ENCODE assay signal across 16 cellular contexts in genomic region chr16:725463-726187, GRCh38. TPM values are rescaled to one million over a fixed set of nuclear protein-coding genes. Genes with fewer than 3 reads are reported as not detected.
DNase-seq lines count a peak whose midpoint lies in the region; ATAC-seq, FAIRE-seq and TF ChIP-seq lines count a peak whose summit lies in the region.
"Had no signal": no experiment of that assay in that cellular context is flagged by ENCODE, and none has a peak within 500 bp of the region (broad histone marks: within the 10 kb centered on the region; RNA-seq: fewer than 3 reads in every experiment).

No MANE protein-coding gene starts in this region.

- H3K4me3 ChIP-seq in CD8-positive, alpha-beta memory T cell (ENCODE audit: low read length) = no peak overlapping the region
- H3K4me3 ChIP-seq in neural progenitor cell (no peak overlapping the region), heart right ventricle (no peak overlapping the region)

- 78% methylated on average over 23 of the region's 23 CpGs for WGBS in heart right ventricle, 2 donors

- H4K20me1 ChIP-seq in neural progenitor cell (ENCODE audit: low read depth) = peaks cover 37% of the 10 kb centered on the region

- H3K4me2 ChIP-seq in neural progenitor cell = no peak overlapping the region

- FAIRE-seq in HTR-8/SVneo (lab: Jason Lieb, UNC) = peak; percentile 63

- H3K4me1 Mint-ChIP-seq in CD8-positive, alpha-beta memory T cell = peaks cover 0 to 28% (median 3%) of the 10 kb centered on the region in 3 donors
- H3K4me1 Mint-ChIP-seq in T-helper 17 cell (no peaks in the 10 kb centered on the region), neural progenitor cell (no peaks in the 10 kb centered on the region)

- CTCF ChIA-PET in CD8-positive, alpha-beta memory T cell (lab: Charles Lee) = interaction anchor here (0.8 to 22.8 kb wide), 3 partner anchors 11 to 15 kb away, joined by 8 to 332 read pairs (median 59); partner anchors contain the start of genes CIAO3, HAGHL and METRN

- H2AFZ ChIP-seq in neural progenitor cell (replicated peaks) = no peak overlapping the region

- H3F3A ChIP-seq in neural progenitor cell (ENCODE audit: low read depth) = peaks cover 41% of the 10 kb centered on the region

- no peaks in the 10 kb centered on the region for H3K9me3 ChIP-seq in CD8-positive, alpha-beta memory T cell (ENCODE audit: low read length)
- H3K9me3 ChIP-seq in T-helper 17 cell (ENCODE audit: control insufficient read depth, low read length, poor library complexity, severe bottlenecking) = no peaks in the 10 kb centered on the region
- H3K9me3 ChIP-seq in neural progenitor cell (ENCODE audit: low read depth) = no peaks in the 10 kb centered on the region
- H3K9me3 ChIP-seq in heart right ventricle = no peaks in the 10 kb centered on the region
- H3K9me3 ChIP-seq: left ventricle myocardium inferior had no signal

- intact Hi-C loops in heart right ventricle (cut with DNase I) = no loop called here

- no peak for TF ChIP-seq CTCF in neural progenitor cell (IDR thresholded peaks at IDR 0.05)
- no peak for TF ChIP-seq CTCF in heart right ventricle (IDR thresholded peaks at IDR 0.05)

- POLR2A ChIA-PET in CD8-positive, alpha-beta memory T cell (lab: Charles Lee) = interaction anchor here (0.6 to 5.4 kb wide), 7 partner anchors 10 to 62 kb away, joined by 3 to 53 read pairs (median 3); partner anchors contain the start of genes CIAO3, JMJD8, METRN and RPUSD1

- DNase-seq in CD8-positive, alpha-beta memory T cell = no peak
- no peak for DNase-seq in HTR-8/SVneo (ENCODE audit: insufficient read length, low spot score)
- no peak for DNase-seq in T-helper 17 cell
- DNase-seq in neural progenitor cell (ENCODE audit: low spot score) = no peak
- no peak for DNase-seq in central memory CD4-positive, alpha-beta T cell
- no peak for DNase-seq in heart right ventricle
- DNase-seq: activated CD4-positive, CD25-positive, alpha-beta regulatory T cell; activated CD8-positive, alpha-beta memory T cell treated with anti-CD3 and anti-CD28 coated beads, Interleukin-2, amount 50 U/mL, for 4 hours; erythroblast; GOT3; left ventricle myocardium inferior; NCI-H2107; stimulated activated CD4-positive, alpha-beta T cell treated with anti-CD3 and anti-CD28 coated beads, Interleukin-4, amount 100 ng/mL, for 24 hours; stimulated activated naive CD4-positive, alpha-beta T cell had no signal

- no peaks in the 10 kb centered on the region for H3K79me2 ChIP-seq in neural progenitor cell (ENCODE audit: low read depth)

- peak overlapping the region; percentile 12 to 86 (median 57) for H3K27ac Mint-ChIP-seq in CD8-positive, alpha-beta memory T cell
- no peak overlapping the region for H3K27ac Mint-ChIP-seq in T-helper 17 cell
- no peak overlapping the region for H3K27ac Mint-ChIP-seq in neural progenitor cell

- no peak overlapping the region for H3K9ac ChIP-seq in neural progenitor cell

- peaks cover 18% of the 10 kb centered on the region for H3K4me1 ChIP-seq in CD8-positive, alpha-beta memory T cell (ENCODE audit: insufficient read depth, low read length)
- peaks cover 8% of the 10 kb centered on the region for H3K4me1 ChIP-seq in neural progenitor cell
- peaks cover 18 to 44% (median 36%) of the 10 kb centered on the region in 9 donors for H3K4me1 ChIP-seq in heart right ventricle

- no peaks in the 10 kb centered on the region for H3K9me3 Mint-ChIP-seq in CD8-positive, alpha-beta memory T cell
- H3K9me3 Mint-ChIP-seq in neural progenitor cell = no peaks in the 10 kb centered on the region

- ATAC-seq in T-helper 17 cell (no peak), heart right ventricle (no peak), GM18511 (IDR thresholded peaks at IDR 0.05; ENCODE audit: unreplicated experiment) (no peak)
- ATAC-seq: sciatic nerve had no signal

- H3K4me3 Mint-ChIP-seq in CD8-positive, alpha-beta memory T cell = peak overlapping the region in 5 of 7 donors; percentile 5 to 87 (median 73)
- H3K4me3 Mint-ChIP-seq in T-helper 17 cell (peak overlapping the region; percentile 41), neural progenitor cell (peak overlapping the region; percentile 30)

- H3K36me3 ChIP-seq in CD8-positive, alpha-beta memory T cell (ENCODE audit: insufficient read depth, low read length) = no peaks in the 10 kb centered on the region
- H3K36me3 ChIP-seq in neural progenitor cell (no peaks in the 10 kb centered on the region), heart right ventricle (peaks cover 0 to 17% (median 0%) of the 10 kb centered on the region in 9 donors)

- H3K36me3 Mint-ChIP-seq in CD8-positive, alpha-beta memory T cell = no peaks in the 10 kb centered on the region
- H3K36me3 Mint-ChIP-seq in T-helper 17 cell (ENCODE audit: low read depth) (no peaks in the 10 kb centered on the region), neural progenitor cell (no peaks in the 10 kb centered on the region)

- no peaks in the 10 kb centered on the region for H3K27me3 ChIP-seq in CD8-positive, alpha-beta memory T cell (ENCODE audit: insufficient read depth, low read length, poor library complexity, severe bottlenecking)
- H3K27me3 ChIP-seq in neural progenitor cell (peaks cover 45% of the 10 kb centered on the region), heart right ventricle (peaks cover 0 to 32% (median 23%) of the 10 kb centered on the region in 7 donors)

- no peaks in the 10 kb centered on the region for H3K27me3 Mint-ChIP-seq in CD8-positive, alpha-beta memory T cell
- H3K27me3 Mint-ChIP-seq in T-helper 17 cell (no peaks in the 10 kb centered on the region), neural progenitor cell (ENCODE audit: insufficient read depth, low read depth) (peaks cover 8% of the 10 kb centered on the region)

- H3K27ac ChIP-seq in CD8-positive, alpha-beta memory T cell (ENCODE audit: low read depth, low read length) = no peak overlapping the region
- no peak overlapping the region for H3K27ac ChIP-seq in neural progenitor cell
- no peak overlapping the region for H3K27ac ChIP-seq in heart right ventricle
- H3K27ac ChIP-seq: left ventricle myocardium inferior had no signal

RNA-seq across cellular contexts. Expression of gene CCDC78, which starts 0.6 kb away (rescaled TPM):
- 1 to 10 TPM; 9.8 to 9.9 TPM for total RNA-seq in CD8-positive, alpha-beta memory T cell
- polyA plus RNA-seq in CD8-positive, alpha-beta memory T cell = 0.53 TPM
- total RNA-seq in T-helper 17 cell (1 to 10 TPM; 3.4 to 3.7 TPM), neural progenitor cell (ENCODE audit: low replicate concordance) (0.67 and 3.7 TPM in 2 replicates), heart right ventricle (1 to 10 TPM in 1 of 10 donors, under 1 TPM in 8, not detected in 1; 0.21 to 1.0 (median 0.30) TPM)
- polyA plus RNA-seq in heart right ventricle = 1 to 10 TPM in 1 of 2 donors, under 1 TPM in 1; 0.77 to 1.7 TPM

RNA-seq across cellular contexts. Expression of gene HAGHL, which starts 1.3 kb away (rescaled TPM):
- total RNA-seq in CD8-positive, alpha-beta memory T cell = 10 to 100 TPM; 31.5 to 35.6 TPM
- polyA plus RNA-seq in CD8-positive, alpha-beta memory T cell = 10.7 TPM
- total RNA-seq in T-helper 17 cell (10 to 100 TPM in 1 of 2 donors, 1 to 10 TPM in 1; 9.8 to 12.5 TPM), neural progenitor cell (ENCODE audit: low replicate concordance) (1.0 and 5.4 TPM in 2 replicates), heart right ventricle (10 to 100 TPM in 7 of 10 donors, 1 to 10 TPM in 3; 5.1 to 23.3 (median 10.6) TPM)
- polyA plus RNA-seq in heart right ventricle = 10 to 100 TPM; 17.9 to 80.0 TPM

RNA-seq across cellular contexts. Expression of gene ANTKMT, which starts 4.7 kb away (rescaled TPM):
- 10 to 100 TPM; 64.2 to 72.0 TPM for total RNA-seq in CD8-positive, alpha-beta memory T cell
- 127 TPM for polyA plus RNA-seq in CD8-positive, alpha-beta memory T cell
- total RNA-seq in T-helper 17 cell (10 to 100 TPM; 10.3 to 11.8 TPM), neural progenitor cell (ENCODE audit: low replicate concordance) (7.5 and 20.9 TPM in 2 replicates), heart right ventricle (10 to 100 TPM; 23.3 to 40.3 (median 31.0) TPM)
- 10 to 100 TPM; 37.3 to 91.1 TPM for polyA plus RNA-seq in heart right ventricle

RNA-seq across cellular contexts. Expression of gene METRN, which starts 10.7 kb away (rescaled TPM):
- total RNA-seq in CD8-positive, alpha-beta memory T cell = 10 to 100 TPM; 34.8 to 38.2 TPM
- polyA plus RNA-seq in CD8-positive, alpha-beta memory T cell = 50.3 TPM
- 1 to 10 TPM; 3.8 to 4.3 TPM for total RNA-seq in T-helper 17 cell
- total RNA-seq in neural progenitor cell (ENCODE audit: low replicate concordance) = 24.3 and 110 TPM in 2 replicates
- 10 to 100 TPM; 51.4 to 77.2 (median 60.5) TPM for total RNA-seq in heart right ventricle
- polyA plus RNA-seq in heart right ventricle = 100 to 1,000 TPM in 1 of 2 donors, 10 to 100 TPM in 1; 54.0 to 103 TPM

RNA-seq across cellular contexts. Expression of gene CIAO3, which starts 15.2 kb away (rescaled TPM):
- total RNA-seq in CD8-positive, alpha-beta memory T cell = 10 to 100 TPM; 34.8 to 37.9 TPM
- polyA plus RNA-seq in CD8-positive, alpha-beta memory T cell = 23.1 TPM
- total RNA-seq in T-helper 17 cell (10 to 100 TPM; 33.7 to 33.8 TPM), neural progenitor cell (ENCODE audit: low replicate concordance) (20.5 and 38.2 TPM in 2 replicates), heart right ventricle (10 to 100 TPM; 18.7 to 33.0 (median 24.1) TPM)
- polyA plus RNA-seq in heart right ventricle = 10 to 100 TPM; 29.1 to 62.9 TPM

Comparison
In these comparisons a context has a peak if more than half of its experiments do, and no peak if none do; other contexts are left out.
1. H3K27ac Mint-ChIP-seq: peak in CD8-positive, alpha-beta memory T cell (8 of 8); none in T-helper 17 cell (single experiment) and neural progenitor cell (single experiment).
2. Peak in every context shown above with its lines, with median percentiles within 50 percentile points of each other: H3K4me3 Mint-ChIP-seq.